In genomic region chr6:128711149-128711548, GRCh38 we compare ENCODE assay signal across 7 cellular contexts.
"Had no signal": no experiment of that assay in that cellular context is flagged by ENCODE, and none has a peak within 500 bp of the region (broad histone marks: within the 10 kb centered on the region; RNA-seq: fewer than 3 reads in every experiment).

No MANE protein-coding gene starts in this region.

- H3K27ac ChIP-seq: HL-60, KMS-11 had no signal

- ATAC-seq: HepG2, K562 had no signal

- DNase-seq: IMR-90, KBM-7, KG1 had no signal

- H3K4me3 ChIP-seq: K562 had no signal
